In the genomic region with DNA sequence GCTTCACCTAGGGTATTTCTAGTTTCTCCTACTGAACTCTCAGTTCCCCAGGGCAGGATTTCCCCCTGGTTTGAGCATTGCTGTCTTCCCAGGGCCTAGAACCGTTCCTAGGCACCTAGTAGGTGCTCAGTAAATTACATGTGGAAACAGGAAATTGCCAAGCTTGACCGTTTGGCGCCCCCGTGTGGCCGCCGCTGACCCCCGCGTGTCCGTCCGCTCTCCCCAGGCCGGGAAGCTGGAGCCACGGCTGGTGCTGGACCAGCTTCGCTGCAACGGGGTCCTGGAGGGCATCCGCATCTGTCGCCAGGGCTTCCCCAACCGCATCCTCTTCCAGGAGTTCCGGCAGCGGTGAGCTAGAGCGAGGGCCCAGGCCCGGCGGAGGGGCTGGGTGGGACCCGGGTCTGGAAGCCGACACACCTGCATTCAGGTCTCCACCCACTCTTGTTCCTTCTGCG, we compare ENCODE assay signal across 9 cellular contexts. TPM values are rescaled to one million over a fixed set of nuclear protein-coding genes. Genes with fewer than 3 reads are reported as not detected.
A peak's percentile ranks its signal among the peaks of the same experiment; 100 is the strongest.
DNase-seq lines count a peak whose midpoint lies in the region; ATAC-seq and TF ChIP-seq lines count a peak whose summit lies in the region.
"Had no signal": no experiment of that assay in that cellular context is flagged by ENCODE, and none has a peak within 500 bp of the region (broad histone marks: within the 10 kb centered on the region; RNA-seq: fewer than 3 reads in every experiment).

No MANE protein-coding gene starts in this region.

- H3K9ac ChIP-seq in KMS-11: no peak overlapping the region

- POLR2A ChIA-PET in GM10248 (lab: Yijun Ruan, JAX): no interaction called here

- no peaks in the 10 kb centered on the region for H3K27me3 Mint-ChIP-seq in chondrocyte (ENCODE audit: low read depth)

- ATAC-seq in gastrocnemius medialis (no peak), GM18907 (IDR thresholded peaks at IDR 0.05; ENCODE audit: unreplicated experiment) (no peak), GM21786 (IDR thresholded peaks at IDR 0.05; ENCODE audit: unreplicated experiment) (no peak), HG02798 (IDR thresholded peaks at IDR 0.05; ENCODE audit: poor library complexity, unreplicated experiment) (no peak)

- H3K4me1 Mint-ChIP-seq in chondrocyte (ENCODE audit: low read depth): no peaks in the 10 kb centered on the region

- H3K27ac Mint-ChIP-seq in chondrocyte (ENCODE audit: unreplicated experiment): no peak overlapping the region

- no peak overlapping the region for H3K27ac ChIP-seq in KMS-11
- no peak overlapping the region for H3K27ac ChIP-seq in gastrocnemius medialis

- H4K20me1 ChIP-seq in KMS-11 (ENCODE audit: insufficient read depth): no peaks in the 10 kb centered on the region

- no peak for TF ChIP-seq POLR2A in gastrocnemius medialis (IDR thresholded peaks at IDR 0.05)

- no peak for DNase-seq in GM10248 (ENCODE audit: extremely low spot score)
- DNase-seq in chondrocyte (ENCODE audit: low spot score): no peak
- DNase-seq in gastrocnemius medialis: no peak
- no peak for DNase-seq in globus pallidus (ENCODE audit: low spot score)

- in situ Hi-C loops in gastrocnemius medialis (cut with MboI; ENCODE audit: low sequenced_read_pairs in 4 of 4): loop anchor here in 3 of 4 donors (25.0 kb wide), 1 partner anchor 97 kb away; a partner anchor contains a TSS

- CTCF ChIA-PET in GM10248 (lab: Yijun Ruan, JAX): no interaction called here

- no peaks in the 10 kb centered on the region for H3K36me3 ChIP-seq in KMS-11 (ENCODE audit: insufficient read depth)
- H3K36me3 ChIP-seq in gastrocnemius medialis: peaks cover 0 to 68% of the 10 kb centered on the region in 2 donors

- H3K4me1 ChIP-seq in KMS-11 (ENCODE audit: low read depth, poor library complexity, severe bottlenecking): no peaks in the 10 kb centered on the region
- H3K4me1 ChIP-seq in gastrocnemius medialis: no peaks in the 10 kb centered on the region

- H3K27me3 ChIP-seq in KMS-11 (ENCODE audit: insufficient read depth, low read depth) (no peaks in the 10 kb centered on the region), gastrocnemius medialis (no peaks in the 10 kb centered on the region)

- peaks cover 3% of the 10 kb centered on the region for H3K9me3 Mint-ChIP-seq in chondrocyte (ENCODE audit: low read depth)

- intact Hi-C loops in gastrocnemius medialis (cut with DNase I; ENCODE audit: low total_unique reads): loop anchor here (5.0 kb wide), 1 partner anchor 97 kb away; a partner anchor contains a TSS

- H3K4me3 ChIP-seq in KMS-11 (IDR thresholded peaks at IDR 0.05; ENCODE audit: insufficient read depth, low read depth, low read length) (no peak overlapping the region), gastrocnemius medialis (no peak overlapping the region)

- H3K36me3 Mint-ChIP-seq in chondrocyte (ENCODE audit: low read depth): peaks cover 2% of the 10 kb centered on the region

- H3K9me3 ChIP-seq in gastrocnemius medialis: no peaks in the 10 kb centered on the region

- no peaks in the 10 kb centered on the region for H3K79me2 ChIP-seq in KMS-11 (ENCODE audit: insufficient read depth, low read depth)

- TF ChIP-seq CTCF in GM10248 (IDR thresholded peaks at IDR 0.05; ENCODE audit: control extremely low read depth, extremely low read depth, low read depth, missing control alignments) (peak; percentile 29), KMS-11 (conservative IDR thresholded peaks at IDR 0.05; ENCODE audit: low read depth, low read length) (peak; percentile 62), chondrocyte (IDR thresholded peaks at IDR 0.05) (peak; percentile 71), gastrocnemius medialis (IDR thresholded peaks at IDR 0.05 in 4 of 5, conservative IDR thresholded peaks at IDR 0.05 in 1 of 5) (peak; percentile 55 to 84 (median 78))

- no peak overlapping the region for H3K4me3 Mint-ChIP-seq in chondrocyte (ENCODE audit: unreplicated experiment)

- no peak overlapping the region for H3K4me2 ChIP-seq in KMS-11

- H2AFZ ChIP-seq in KMS-11 (ENCODE audit: low read depth): no peak overlapping the region

RNA-seq across cellular contexts. Expression of a gene that starts 55.5 kb away (rescaled TPM):
- total RNA-seq in chondrocyte: 0.68 to 10.2 TPM (median 8.6 TPM) in 3 replicates
- total RNA-seq in gastrocnemius medialis: 100 to 1,000 TPM; 103 to 174 (median 141) TPM
- total RNA-seq: M059J had no signal
